Comparison of ENCODE assay signal across 6 cellular contexts in genomic region chr7:157059534-157059933, GRCh38. TPM values are rescaled to one million over a fixed set of nuclear protein-coding genes. Genes with fewer than 3 reads are reported as not detected.
"Had no signal": no experiment of that assay in that cellular context is flagged by ENCODE, and none has a peak within 500 bp of the region (broad histone marks: within the 10 kb centered on the region; RNA-seq: fewer than 3 reads in every experiment).

No MANE protein-coding gene starts in this region.

- H3K4me3 ChIP-seq: GM23338 had no signal

- DNase-seq: H9, HCEC 1CT, HFFc6 had no signal

- ATAC-seq: GM23338, HepG2 had no signal

- H3K4me2 ChIP-seq: GM23338 had no signal

- H2AFZ ChIP-seq: GM23338 had no signal

- H3K27ac ChIP-seq: HL-60 had no signal

RNA-seq across cellular contexts. Expression of gene MNX1, which starts 49.1 kb away (rescaled TPM):
- total RNA-seq: H9, HFFc6 had no signal
